In the genomic region with DNA sequence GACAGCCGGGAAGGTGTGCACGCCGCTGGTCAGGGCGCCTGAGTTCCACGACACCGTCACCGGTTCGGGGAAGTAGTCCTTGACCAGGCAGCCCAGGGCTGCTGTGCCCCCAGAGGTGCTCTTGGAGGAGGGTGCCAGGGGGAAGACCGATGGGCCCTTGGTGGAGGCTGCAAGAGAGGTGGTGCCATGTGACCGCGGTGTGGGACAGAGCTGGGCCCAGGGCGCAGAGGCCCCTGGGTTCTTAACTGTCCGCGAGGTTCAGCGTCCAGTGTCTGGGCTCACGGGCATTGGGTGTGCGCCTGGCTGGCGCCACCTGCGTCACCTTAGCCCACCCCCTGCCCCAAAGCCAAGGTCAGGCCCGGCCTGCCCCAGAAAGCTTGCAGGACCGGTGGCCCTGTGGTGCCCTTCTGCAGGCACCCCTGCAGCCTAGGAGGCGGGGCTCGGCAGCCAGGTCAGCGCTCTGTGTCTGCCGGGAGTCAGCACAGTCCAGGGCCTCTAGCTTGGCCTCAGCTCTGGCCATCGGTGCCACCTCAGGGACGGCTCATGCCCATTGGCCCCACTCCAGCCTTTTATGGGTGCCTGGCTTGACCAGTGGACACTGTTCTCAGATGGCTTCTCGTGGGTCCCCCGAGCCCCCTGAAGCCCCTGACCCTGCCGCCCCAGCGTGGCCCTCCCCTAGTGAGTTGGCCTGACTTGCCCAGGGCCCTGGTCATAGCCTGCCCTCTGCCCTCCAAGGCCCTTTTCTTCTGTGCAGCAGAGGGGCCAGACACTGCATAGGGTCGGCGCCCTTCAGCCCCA, we compare ENCODE assay signal across 7 cellular contexts.
DNase-seq lines count a peak whose midpoint lies in the region; ATAC-seq and TF ChIP-seq lines count a peak whose summit lies in the region.
"Not testable (repeated sequence)": the region's sequence is repeated elsewhere in the genome, so short reads cannot be mapped to it uniquely, and the experiment has no call there.

No MANE protein-coding gene starts in this region.

- H3F3A ChIP-seq in SU-DHL-6 (ENCODE audit: insufficient read depth), result not testable (repeated sequence)

- not testable (repeated sequence) for TF ChIP-seq CTCF in SU-DHL-6 (IDR thresholded peaks at IDR 0.05; ENCODE audit: insufficient read depth, low read length, poor library complexity, severe bottlenecking); lower lobe of right lung (IDR thresholded peaks at IDR 0.05); thyroid gland (IDR thresholded peaks at IDR 0.05)

- H3K9me3 Mint-ChIP-seq in IgD-negative memory B cell, result not testable (repeated sequence)

- not testable (repeated sequence) for TF ChIP-seq POLR2A in thyroid gland (IDR thresholded peaks at IDR 0.05)

- not testable (repeated sequence) for H3K79me2 ChIP-seq in SU-DHL-6 (ENCODE audit: insufficient read depth, low read length)

- 62 to 87% methylated on average over 5 to 12 of the region's 33 CpGs for WGBS in thyroid gland, 2 donors

- H3K27me3 Mint-ChIP-seq in IgD-negative memory B cell, result not testable (repeated sequence)

- not testable (repeated sequence) for H3K9me3 ChIP-seq in SU-DHL-6 (ENCODE audit: insufficient read depth, low read length); lower lobe of right lung; thyroid gland

- H3K27ac ChIP-seq in SU-DHL-6 (ENCODE audit: low read depth, low read length), result peak overlapping the region; percentile 97
- H3K27ac ChIP-seq in lower lobe of right lung, thyroid gland: not testable (repeated sequence)

- peak; percentile 15 for ATAC-seq in left ventricle myocardium superior
- peak; percentile 45 to 49 for ATAC-seq in lower lobe of right lung

- H3K36me3 Mint-ChIP-seq in IgD-negative memory B cell, result not testable (repeated sequence)

- not testable (repeated sequence) for H2AFZ ChIP-seq in SU-DHL-6 (ENCODE audit: low read depth, low read length, severe bottlenecking)

- H4K20me1 ChIP-seq in SU-DHL-6 (ENCODE audit: low read depth, low read length), result not testable (repeated sequence)

- not testable (repeated sequence) for H3K4me3 ChIP-seq in SU-DHL-6 (ENCODE audit: insufficient read depth, low read length, poor library complexity, severe bottlenecking); lower lobe of right lung; thyroid gland (replicated peaks in 1 of 3)

- H3K4me1 Mint-ChIP-seq in IgD-negative memory B cell, result not testable (repeated sequence)

- peak overlapping the region; percentile 59 for H3K4me2 ChIP-seq in SU-DHL-6 (ENCODE audit: low read depth, low read length, poor library complexity, severe bottlenecking)

- H3K9ac ChIP-seq in SU-DHL-6 (ENCODE audit: low read length), result peak overlapping the region; percentile 78

- H3K36me3 ChIP-seq in SU-DHL-6 (ENCODE audit: low read length); lower lobe of right lung; thyroid gland: not testable (repeated sequence)

- DNase-seq in central memory CD4-positive, alpha-beta T cell, result peak; percentile 4
- not testable (repeated sequence) for DNase-seq in left ventricle myocardium superior, lower lobe of right lung
- DNase-seq in posterior vena cava (ENCODE audit: low spot score) (peak; percentile 72), thyroid gland (peak; percentile 19 to 21)

- H3K27me3 ChIP-seq in SU-DHL-6 (ENCODE audit: low read length); lower lobe of right lung (ENCODE audit: low read depth); thyroid gland: not testable (repeated sequence)

- H3K4me3 Mint-ChIP-seq in IgD-negative memory B cell, result peak overlapping the region; percentile 43 to 87 (median 80)

- H3K4me1 ChIP-seq in lower lobe of right lung, thyroid gland: not testable (repeated sequence)

- intact Hi-C loops in left ventricle myocardium superior (cut with micrococcal nuclease); lower lobe of right lung (cut with DNase I); posterior vena cava (cut with DNase I); thyroid gland (cut with DNase I): not testable (repeated sequence)

- H3K27ac Mint-ChIP-seq in IgD-negative memory B cell, result peak overlapping the region in 1 of 3 donors; percentile 84

- not testable (repeated sequence) for H3K9me2 ChIP-seq in SU-DHL-6 (replicated peaks; ENCODE audit: insufficient read depth, low read length)
